16 cellular contexts compared by ENCODE assay signal in the genomic region with DNA sequence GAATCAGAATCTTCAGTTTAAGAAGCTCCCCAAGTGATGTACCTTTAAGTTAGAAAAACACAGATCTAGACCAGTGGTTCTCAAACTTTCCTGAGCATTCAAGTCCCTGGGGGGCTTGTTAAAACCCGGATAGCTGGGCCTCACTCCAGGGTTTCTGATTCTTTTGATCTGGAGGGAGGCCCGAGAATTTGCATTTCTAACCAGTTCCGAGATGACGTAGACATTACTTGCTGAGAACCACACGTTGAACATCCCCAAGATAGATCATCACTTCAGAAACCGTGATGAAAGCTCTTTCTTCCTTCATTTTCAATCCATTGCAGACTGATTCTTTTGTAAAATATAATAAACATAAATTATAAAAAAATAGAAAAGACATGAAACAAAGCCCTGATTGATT.
"Had no signal": no experiment of that assay in that cellular context is flagged by ENCODE, and none has a peak within 500 bp of the region (broad histone marks: within the 10 kb centered on the region; RNA-seq: fewer than 3 reads in every experiment).

No MANE protein-coding gene starts in this region.

- ATAC-seq: natural killer cell; stimulated activated effector memory CD8-positive, alpha-beta T cell treated with anti-CD3 and anti-CD28 coated beads, Interleukin-12 subunit alpha, Interleukin-12 subunit beta, amount 100 ng/mL, for 72 hours had no signal

- H3K4me3 ChIP-seq: dorsolateral prefrontal cortex, lung, prostate gland, right atrium auricular region, sigmoid colon, testis, tibial artery had no signal

- H3K27ac ChIP-seq: prostate gland, right atrium auricular region, testis, tibial artery had no signal

- H3K4me1 ChIP-seq: prostate gland, right atrium auricular region, testis, tibial artery had no signal

- DNase-seq: dorsolateral prefrontal cortex; effector CD4-positive, alpha-beta T cell; foreskin melanocyte; natural killer cell; nucleus accumbens; sigmoid colon; stimulated activated CD4-positive, alpha-beta T cell treated with anti-CD3 and anti-CD28 coated beads, Interleukin-2, amount 100 ng/mL, for 24 hours; stimulated activated CD4-positive, alpha-beta T cell treated with anti-CD3 and anti-CD28 coated beads, Interleukin-4, amount 100 ng/mL, for 24 hours; stimulated activated naive CD4-positive, alpha-beta T cell treated with Interleukin-2 at 50 U/mL for 16 hours; substantia nigra; testis; tibial artery had no signal

- H3K27me3 ChIP-seq: dorsolateral prefrontal cortex, right atrium auricular region, sigmoid colon, testis, tibial artery had no signal

- H3K9me3 ChIP-seq: prostate gland, right atrium auricular region, sigmoid colon, testis, tibial artery had no signal

- H3K36me3 ChIP-seq: prostate gland, right atrium auricular region, sigmoid colon, tibial artery had no signal
